In the genomic region with DNA sequence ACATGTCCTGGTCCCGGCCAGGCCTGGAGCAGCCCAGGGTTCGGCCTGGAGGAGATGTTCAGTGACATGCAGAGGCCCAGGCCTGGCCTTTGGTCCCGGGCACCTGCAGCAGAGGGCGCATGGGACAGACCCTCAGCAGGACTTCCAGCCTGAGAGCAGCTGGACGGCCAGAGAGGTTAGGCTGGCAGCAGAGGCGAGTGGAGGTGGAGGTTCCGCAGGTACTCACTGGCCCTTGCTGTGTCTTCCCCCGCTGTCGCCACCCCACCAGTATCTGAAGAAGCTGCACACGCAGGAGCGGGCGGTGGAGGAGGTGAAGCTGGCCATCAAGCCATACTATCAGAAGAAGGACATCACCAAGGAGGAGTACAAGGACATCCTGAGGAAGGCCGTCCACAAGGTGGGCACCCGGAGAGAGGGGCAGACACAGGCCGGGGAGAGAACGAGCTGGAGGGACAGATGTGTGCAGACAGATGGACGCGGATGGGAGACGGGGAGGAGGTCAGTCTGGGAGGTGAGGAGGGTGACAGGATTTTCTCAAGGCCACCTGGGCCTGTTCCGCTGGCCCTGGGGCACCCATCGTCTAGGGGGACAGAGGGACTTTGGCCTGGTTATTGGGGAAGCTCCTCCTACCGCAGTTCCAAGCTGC, we compare ENCODE assay signal across 17 cellular contexts. TPM values are rescaled to one million over a fixed set of nuclear protein-coding genes. Genes with fewer than 3 reads are reported as not detected.
"Had no signal": no experiment of that assay in that cellular context is flagged by ENCODE, and none has a peak within 500 bp of the region (broad histone marks: within the 10 kb centered on the region; RNA-seq: fewer than 3 reads in every experiment).

No MANE protein-coding gene starts in this region.

- H3K27me3 Mint-ChIP-seq: activated B cell treated with CpG ODN at 0.5 μM for 24 hours, progenitor cell of endocrine pancreas had no signal

- H3K9me3 Mint-ChIP-seq: activated B cell treated with CpG ODN at 0.5 μM for 24 hours; activated T-cell treated with anti-CD3 and anti-CD28 coated beads, Interleukin-2, amount 50 U/mL, for 4 hours; immature natural killer cell; mesothelial cell of epicardium; T-helper 1 cell treated with Interleukin-12 subunit alpha and Interleukin-12 subunit beta and Interleukin-4 antibody, amounts not matched to agents 30 μg/mL and 1 μg/mL, for 36 hours had no signal

- H3K4me3 ChIP-seq: body of pancreas, lower lobe of right lung, smooth muscle cell, tibial artery, vagina had no signal

- H3K4me1 Mint-ChIP-seq: activated B cell treated with CpG ODN at 0.5 μM for 24 hours had no signal

- ATAC-seq: activated T-cell treated with anti-CD3 and anti-CD28 coated beads, Interleukin-2, amount 50 U/mL, for 4 hours; body of pancreas; left cardiac atrium; lower lobe of right lung; right cardiac atrium had no signal

- H3K9me3 ChIP-seq: body of pancreas, lower lobe of right lung, tibial artery, vagina had no signal

- DNase-seq: activated B cell treated with CpG ODN at 0.5 μM for 24 hours; activated CD4-positive, alpha-beta T cell treated with anti-CD3 and anti-CD28 coated beads, Interleukin-2, amount 50 U/mL, for 4 hours; activated naive CD4-positive, alpha-beta T cell treated with Interleukin-2 at 50 U/mL for 16 hours; activated T-cell treated with anti-CD3 and anti-CD28 coated beads, Interleukin-2, amount 50 U/mL, for 4 hours; body of pancreas; central memory CD4-positive, alpha-beta T cell; immature natural killer cell; left cardiac atrium; lower lobe of right lung; occipital lobe; tibial artery had no signal

- H3K4me1 ChIP-seq: body of pancreas, lower lobe of right lung, tibial artery, vagina had no signal

- H3K4me2 ChIP-seq: smooth muscle cell had no signal

- H3K4me3 Mint-ChIP-seq: activated B cell treated with CpG ODN at 0.5 μM for 24 hours; activated T-cell treated with anti-CD3 and anti-CD28 coated beads, Interleukin-2, amount 50 U/mL, for 4 hours; immature natural killer cell; mesothelial cell of epicardium; T-helper 1 cell treated with Interleukin-12 subunit alpha and Interleukin-12 subunit beta and Interleukin-4 antibody, amounts not matched to agents 30 μg/mL and 1 μg/mL, for 36 hours had no signal

- H3K27me3 ChIP-seq: body of pancreas, tibial artery, vagina had no signal

- H3K27ac ChIP-seq: body of pancreas, lower lobe of right lung, tibial artery, vagina had no signal

- H3K27ac Mint-ChIP-seq: activated B cell treated with CpG ODN at 0.5 μM for 24 hours; mesothelial cell of epicardium; progenitor cell of endocrine pancreas; T-helper 1 cell treated with Interleukin-12 subunit alpha and Interleukin-12 subunit beta and Interleukin-4 antibody, amounts not matched to agents 30 μg/mL and 1 μg/mL, for 36 hours had no signal

RNA-seq across cellular contexts. Expression of a gene that starts 8.1 kb away (rescaled TPM):
- total RNA-seq: occipital lobe had no signal
